ENCODE assay signal across 13 cellular contexts in the genomic region with DNA sequence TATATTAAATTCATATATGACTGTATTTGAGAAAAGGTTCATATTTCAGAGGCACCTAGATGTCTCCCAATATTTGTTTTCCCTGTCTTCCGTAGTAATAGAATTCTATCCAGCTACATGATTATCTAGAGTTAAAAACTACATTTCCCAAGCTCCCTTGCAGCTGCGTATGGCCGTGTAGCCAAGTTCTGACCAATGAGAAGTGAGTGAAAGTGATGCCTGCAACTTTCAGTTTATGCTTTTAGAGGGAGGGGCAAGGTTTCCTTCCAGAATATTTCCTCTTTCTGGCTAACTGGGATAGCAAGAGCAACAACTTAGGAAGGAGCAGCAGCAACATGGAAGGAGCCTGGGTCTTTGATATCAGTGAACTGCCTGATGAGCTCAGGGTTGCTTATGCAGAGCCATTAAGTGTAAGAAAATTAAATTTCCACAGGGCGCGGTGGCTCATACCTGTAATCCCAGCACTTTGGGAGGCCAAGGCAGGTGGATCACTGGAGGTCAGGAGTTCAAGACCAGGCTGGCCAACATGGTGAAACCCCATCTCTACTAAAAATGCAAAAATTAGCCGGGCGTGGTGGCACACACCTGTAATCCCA. TPM values are rescaled to one million over a fixed set of nuclear protein-coding genes. Genes with fewer than 3 reads are reported as not detected.
DNase-seq lines count a peak whose midpoint lies in the region; ATAC-seq, FAIRE-seq and TF ChIP-seq lines count a peak whose summit lies in the region.
"Had no signal": no experiment of that assay in that cellular context is flagged by ENCODE, and none has a peak within 500 bp of the region (broad histone marks: within the 10 kb centered on the region; RNA-seq: fewer than 3 reads in every experiment).

No MANE protein-coding gene starts in this region.

- H3K4me1 ChIP-seq in GM12878 (ENCODE audit: control insufficient read depth, insufficient read depth, low read length), result no peaks in the 10 kb centered on the region
- H3K4me1 ChIP-seq: Caco-2, gastrocnemius medialis had no signal

- H3K79me2 ChIP-seq in GM12878 (ENCODE audit: control insufficient read depth, insufficient read depth, low read length), result no peaks in the 10 kb centered on the region

- SMC1A ChIA-PET in GM12878 (lab: Charles Lee; ENCODE audit: uncharacterized antibody, unreplicated experiment), result no interaction called here

- H3K4me3 ChIP-seq in GM12878, result no peak overlapping the region
- H3K4me3 ChIP-seq: gastrocnemius medialis had no signal

- peak; percentile 68 for DNase-seq in Daoy (ENCODE audit: low read depth)
- DNase-seq in M059J (ENCODE audit: low read depth), result peak; percentile 54
- no peak for DNase-seq in GM12878 (ENCODE audit: low read depth, low spot score)
- DNase-seq in kidney glomerular epithelial cell (lab: John Stamatoyannopoulos, UW), result peak; percentile 3
- no peak for DNase-seq in effector memory CD8-positive, alpha-beta T cell
- no peak for DNase-seq in ACHN
- no peak for DNase-seq in HPDE6-E6E7 (ENCODE audit: extremely low spot score)
- DNase-seq: amniotic stem cell, gastrocnemius medialis had no signal

- no peaks in the 10 kb centered on the region for H3K9me3 Mint-ChIP-seq in effector memory CD8-positive, alpha-beta T cell
- H3K9me3 Mint-ChIP-seq: nephron, type B pancreatic cell had no signal

- WGBS in GM12878 (ENCODE audit: insufficient coverage, insufficient replicate concordance, low lambda C conversion rate, missing lambda C conversion rate), result 48% methylated on average over 7 of the region's 7 CpGs

- CTCF ChIA-PET in GM12878 (lab: Yijun Ruan, JAX), result no interaction called here

- peaks cover 0 to 2% of the 10 kb centered on the region in 2 donors for H3K4me1 Mint-ChIP-seq in effector memory CD8-positive, alpha-beta T cell (ENCODE audit: low read depth in 2 of 2)
- H3K4me1 Mint-ChIP-seq: nephron had no signal

- no peak for TF ChIP-seq RAD21 in GM12878 (IDR thresholded peaks at IDR 0.05; ENCODE audit: insufficient read depth, low read depth, low read length)

- peaks cover 28 to 39% of the 10 kb centered on the region in 2 donors for H3K27me3 Mint-ChIP-seq in effector memory CD8-positive, alpha-beta T cell

- no peak for TF ChIP-seq POLR2A in GM12878 (IDR thresholded peaks at IDR 0.05; ENCODE audit: low read depth, low read length)

- H4K20me1 ChIP-seq in GM12878 (ENCODE audit: control insufficient read depth, insufficient read depth), result no peaks in the 10 kb centered on the region

- peak; percentile 59; the same call in 2 of the 3 replicates for ATAC-seq in GM12878
- no peak for ATAC-seq in effector memory CD8-positive, alpha-beta T cell (replicated peaks)
- no peak for ATAC-seq in GM18858 (IDR thresholded peaks at IDR 0.05; ENCODE audit: unreplicated experiment)
- ATAC-seq: gastrocnemius medialis had no signal

- TF ChIP-seq CTCF in GM12878 (IDR thresholded peaks at IDR 0.05 in 2 of 3, conservative IDR thresholded peaks at IDR 0.05 in 1 of 3; ENCODE audit: control insufficient read depth in 2 of 3, extremely low read depth in 1 of 3, insufficient read depth in 1 of 3, low read depth in 3 of 3, low read length in 3 of 3), result no peak

- H3K4me2 ChIP-seq in GM12878 (ENCODE audit: control insufficient read depth, insufficient read depth), result peak overlapping the region; percentile 7; the same call in 1 of the 2 replicates

- POLR2A ChIA-PET in GM12878 (lab: Charles Lee), result no interaction called here

- H3K27me3 ChIP-seq in GM12878 (replicated peaks in 1 of 2; ENCODE audit: control insufficient read depth in 2 of 2, insufficient read depth in 2 of 2, low read length in 1 of 2), result no peaks in the 10 kb centered on the region; a peak in 1 of 4 replicates

- RAD21 ChIA-PET in GM12878 (lab: Charles Lee; ENCODE audit: unreplicated experiment), result no interaction called here

- no peak for TF ChIP-seq EP300 in GM12878 (IDR thresholded peaks at IDR 0.05; ENCODE audit: borderline replicate concordance in 1 of 2, control insufficient read depth in 1 of 2, low read depth in 2 of 2, low read length in 2 of 2)

- no peak overlapping the region for H3K4me3 Mint-ChIP-seq in effector memory CD8-positive, alpha-beta T cell
- H3K4me3 Mint-ChIP-seq: nephron, type B pancreatic cell had no signal

- no peaks in the 10 kb centered on the region for H3K36me3 Mint-ChIP-seq in effector memory CD8-positive, alpha-beta T cell (ENCODE audit: insufficient read depth)
- H3K36me3 Mint-ChIP-seq: type B pancreatic cell had no signal

- no peaks in the 10 kb centered on the region for H3K36me3 ChIP-seq in GM12878 (ENCODE audit: control insufficient read depth in 2 of 2, insufficient read depth in 2 of 2, low read length in 1 of 2)
- H3K36me3 ChIP-seq: gastrocnemius medialis had no signal

- H3K9me3 ChIP-seq in GM12878 (replicated peaks; ENCODE audit: control insufficient read depth, insufficient read depth, low read length), result no peaks in the 10 kb centered on the region
- H3K9me3 ChIP-seq: Caco-2, gastrocnemius medialis had no signal

- no TSS peak for BruUV-seq in GM12878 (replicated peaks; lab: Mats Ljungman, UMichigan)

- H3K27ac ChIP-seq in GM12878 (ENCODE audit: control insufficient read depth, insufficient read depth), result no peak overlapping the region
- H3K27ac ChIP-seq: gastrocnemius medialis had no signal

- intact Hi-C loops in GM12878 (cut with micrococcal nuclease; ENCODE audit: unreplicated experiment), result no loop called here

- in situ Hi-C loops in GM12878 (cut with MboI), result no loop called here
- in situ Hi-C loops in ACHN (cut with HindIII; ENCODE audit: low pct_ligation_motif_present, low pct_unique_long_range_greater_than_20kb, low sequenced_read_pairs), result no loop called here

- H2AFZ ChIP-seq in GM12878 (ENCODE audit: control insufficient read depth, low read depth, low read length), result peak overlapping the region; percentile 19; the same call in 1 of the 2 replicates

- H3K9ac ChIP-seq in GM12878 (ENCODE audit: control insufficient read depth, insufficient read depth, low read length), result no peak overlapping the region

- H3K27ac Mint-ChIP-seq in effector memory CD8-positive, alpha-beta T cell, result no peak overlapping the region
- H3K27ac Mint-ChIP-seq: nephron, type B pancreatic cell had no signal

- no peak for FAIRE-seq in GM12878 (lab: Jason Lieb, UNC)

TF ChIP-seq in GM12878, 131 proteins besides CTCF, POLR2A, EP300 and RAD21 (continues in another document):
- TF ChIP-seq STAT1 (conservative IDR thresholded peaks at IDR 0.05) (no peak), NFXL1 (IDR thresholded peaks at IDR 0.05; ENCODE audit: borderline replicate concordance) (no peak), MTA2 (IDR thresholded peaks at IDR 0.05; ENCODE audit: low read depth) (no peak), NR2C1 (IDR thresholded peaks at IDR 0.05) (no peak), TCF7 (IDR thresholded peaks at IDR 0.05; ENCODE audit: borderline replicate concordance) (no peak), YY1 (IDR thresholded peaks at IDR 0.05; ENCODE audit: low read depth, low read length) (0 out of 2 replicates have a peak, but pooled peaks have one; percentile 23), HCFC1 (IDR thresholded peaks at IDR 0.05; ENCODE audit: low read length) (peak; percentile 64), HDAC6 (IDR thresholded peaks at IDR 0.05; ENCODE audit: unreplicated experiment) (no peak), MYC (IDR thresholded peaks at IDR 0.05; ENCODE audit: insufficient read depth, insufficient read length, insufficient replicate concordance, low read length, severe bottlenecking) (no peak)

RNA-seq across cellular contexts. Expression of gene CYP2A13, which starts 23.2 kb away (rescaled TPM):
- total RNA-seq in Daoy (2014; rRNA removed; shearing (Covaris generic)), result not detected in 2 replicates
- total RNA-seq in M059J (2014; rRNA removed; shearing (Covaris generic)), result not detected in 2 replicates
- total RNA-seq in GM12878 (2013; cell fraction: nucleolus; rRNA removed), result not detected in 2 replicates
- not detected in 2 replicates for total RNA-seq in GM12878 (2014; rRNA removed)
- total RNA-seq in GM12878 (2014; rRNA removed; fragmentation: Illumina TruSeq; extraction: Trizol), result not detected in 2 replicates
- total RNA-seq in GM12878 (2021), result not detected in 2 replicates
- polyA plus RNA-seq in GM12878 (2011; ENCODE audit: low read depth), result not detected
- not detected in 2 replicates for polyA plus RNA-seq in GM12878 (2011; rRNA removed)
- not detected in 2 replicates for polyA plus RNA-seq in GM12878 (2011; cell fraction: cytosol; rRNA removed)
- not detected in 2 replicates for polyA plus RNA-seq in GM12878 (2011; cell fraction: nucleus; rRNA removed)
- not detected in 2 replicates for polyA plus RNA-seq in GM12878 (2012)
- not detected in 2 replicates for polyA plus RNA-seq in GM12878 (2014; fragmentation: Illumina TruSeq; extraction: Trizol)
- not detected for polyA plus RNA-seq in GM12878 (2014; fragmentation: Nextera tagmentation; extraction: Ambion mirVana)
- polyA plus RNA-seq in GM12878 (2014; rRNA removed), result not detected in 2 replicates
- not detected for polyA plus RNA-seq in GM12878 (2016; fragmentation: Nextera tagmentation; extraction: Ambion mirVana)
- polyA minus RNA-seq in GM12878 (2011; rRNA and poly(A)+ RNA removed), result not detected in 2 replicates
- not detected in 2 replicates for polyA minus RNA-seq in GM12878 (2011; cell fraction: cytosol; rRNA and poly(A)+ RNA removed)
- not detected in 2 replicates for polyA minus RNA-seq in GM12878 (2011; cell fraction: nucleus; rRNA and poly(A)+ RNA removed)
- total RNA-seq: Caco-2, gastrocnemius medialis had no signal

RNA-seq across cellular contexts. Expression of gene CYP2F1, which starts 49.2 kb away (rescaled TPM):
- not detected in 2 replicates for total RNA-seq in Daoy (2014; rRNA removed; shearing (Covaris generic))
- total RNA-seq in M059J (2014; rRNA removed; shearing (Covaris generic)), result not detected in 2 replicates
- total RNA-seq in GM12878 (2013; cell fraction: nucleolus; rRNA removed), result not detected in 2 replicates
- total RNA-seq in GM12878 (2014; rRNA removed) (not detected in 2 replicates), GM12878 (2014; rRNA removed; fragmentation: Illumina TruSeq; extraction: Trizol) (not detected in 2 replicates), GM12878 (2021) (not detected in 2 replicates)
- not detected for polyA plus RNA-seq in GM12878 (2011; ENCODE audit: low read depth)
- polyA plus RNA-seq in GM12878 (2011; rRNA removed) (not detected in 2 replicates), GM12878 (2014; fragmentation: Illumina TruSeq; extraction: Trizol) (not detected in 2 replicates), GM12878 (2014; fragmentation: Nextera tagmentation; extraction: Ambion mirVana) (not detected), GM12878 (2014; rRNA removed) (not detected in 2 replicates), GM12878 (2016; fragmentation: Nextera tagmentation; extraction: Ambion mirVana) (not detected)
- not detected in 2 replicates for polyA plus RNA-seq in GM12878 (2011; cell fraction: cytosol; rRNA removed)
- not detected in 2 replicates for polyA plus RNA-seq in GM12878 (2011; cell fraction: nucleus; rRNA removed)
- 0.55 TPM in 1 of 2 replicates, not detected in the other for polyA plus RNA-seq in GM12878 (2012)
- not detected in 2 replicates for polyA minus RNA-seq in GM12878 (2011; rRNA and poly(A)+ RNA removed)
- not detected in 2 replicates for polyA minus RNA-seq in GM12878 (2011; cell fraction: cytosol; rRNA and poly(A)+ RNA removed)
- polyA minus RNA-seq in GM12878 (2011; cell fraction: nucleus; rRNA and poly(A)+ RNA removed), result not detected in 2 replicates
- total RNA-seq: Caco-2, gastrocnemius medialis had no signal

Comparison
In these comparisons a context has a peak if more than half of its experiments do, and no peak if none do; other contexts are left out.
1. DNase-seq: peak in Daoy (single experiment), M059J (single experiment) and kidney glomerular epithelial cell (single experiment); none in GM12878 (single experiment), effector memory CD8-positive, alpha-beta T cell (0 of 3), ACHN (single experiment) and HPDE6-E6E7 (single experiment).